In the genomic region with DNA sequence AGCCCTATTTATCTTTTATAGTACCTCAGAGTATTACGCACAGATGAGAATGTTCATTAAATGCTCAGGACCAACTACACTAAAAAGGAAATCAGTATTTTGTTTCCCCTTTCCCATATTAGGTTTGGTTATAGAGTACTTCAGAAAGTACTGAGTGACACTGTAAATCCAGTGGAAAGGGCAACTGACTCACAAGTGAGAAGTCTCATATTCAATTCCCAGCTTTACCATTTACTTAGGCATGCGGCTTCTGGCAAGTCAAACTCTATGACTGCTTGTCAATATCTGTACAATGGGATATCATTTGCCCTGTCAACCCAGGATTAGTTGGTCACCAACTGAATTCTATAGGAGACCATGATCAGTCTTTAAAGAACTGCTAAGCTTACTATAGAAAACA, we compare ENCODE assay signal across 17 cellular contexts. TPM values are rescaled to one million over a fixed set of nuclear protein-coding genes. Genes with fewer than 3 reads are reported as not detected.
DNase-seq lines count a peak whose midpoint lies in the region; ATAC-seq and TF ChIP-seq lines count a peak whose summit lies in the region.
"Had no signal": no experiment of that assay in that cellular context is flagged by ENCODE, and none has a peak within 500 bp of the region (broad histone marks: within the 10 kb centered on the region; RNA-seq: fewer than 3 reads in every experiment).

No MANE protein-coding gene starts in this region.

- TF ChIP-seq EP300 in upper lobe of left lung (IDR thresholded peaks at IDR 0.05) = no peak

- no peaks in the 10 kb centered on the region for H3K9me3 Mint-ChIP-seq in natural killer cell treated with Interleukin-12 subunit alpha and Interleukin-12 subunit beta and Interleukin-15 and Interleukin-18, amount 100 ng/mL, for 72 hours
- no peaks in the 10 kb centered on the region for H3K9me3 Mint-ChIP-seq in natural killer cell
- H3K9me3 Mint-ChIP-seq: CD8-positive, alpha-beta memory T cell had no signal

- 94 to 100% methylated on average over 2 of the region's 2 CpGs for WGBS in upper lobe of left lung, 2 donors

- H3K27ac Mint-ChIP-seq in natural killer cell treated with Interleukin-12 subunit alpha and Interleukin-12 subunit beta and Interleukin-15 and Interleukin-18, amount 100 ng/mL, for 72 hours = no peak overlapping the region
- H3K27ac Mint-ChIP-seq in natural killer cell (peak overlapping the region in 1 of 2 donors; percentile 69), T-helper 17 cell (peak overlapping the region; percentile 34)

- no peak for TF ChIP-seq CTCF in natural killer cell (IDR thresholded peaks at IDR 0.05)
- TF ChIP-seq CTCF in fibroblast of mammary gland (conservative IDR thresholded peaks at IDR 0.05; ENCODE audit: control insufficient read depth, insufficient read depth, low read depth, low read length) = no peak
- TF ChIP-seq CTCF in upper lobe of left lung (IDR thresholded peaks at IDR 0.05) = no peak

- H3K4me1 Mint-ChIP-seq in natural killer cell treated with Interleukin-12 subunit alpha and Interleukin-12 subunit beta and Interleukin-15 and Interleukin-18, amount 100 ng/mL, for 72 hours (ENCODE audit: low read depth in 2 of 2) = peaks cover 34 to 49% of the 10 kb centered on the region in 2 donors
- H3K4me1 Mint-ChIP-seq in natural killer cell (peaks cover 50 to 51% of the 10 kb centered on the region in 2 donors), T-helper 17 cell (peaks cover 31% of the 10 kb centered on the region)

- no peaks in the 10 kb centered on the region for H3K9me3 ChIP-seq in T-helper 17 cell (ENCODE audit: control insufficient read depth, low read length, poor library complexity, severe bottlenecking)
- H3K9me3 ChIP-seq in upper lobe of left lung = no peaks in the 10 kb centered on the region
- H3K9me3 ChIP-seq: thoracic aorta had no signal

- H3K27me3 ChIP-seq in upper lobe of left lung = no peaks in the 10 kb centered on the region

- ATAC-seq in natural killer cell treated with Interleukin-12 subunit alpha and Interleukin-12 subunit beta and Interleukin-15 and Interleukin-18, amount 100 ng/mL, for 72 hours = no peak
- ATAC-seq in natural killer cell (no peak), T-helper 17 cell (no peak), upper lobe of left lung (ENCODE audit: low FRiP score in 2 of 2) (no peak)

- intact Hi-C loops in natural killer cell (cut with micrococcal nuclease) = no loop called here

- peaks cover 19 to 27% (median 25%) of the 10 kb centered on the region in 4 donors for H3K4me1 ChIP-seq in upper lobe of left lung

- peaks cover 4% of the 10 kb centered on the region for H3K36me3 Mint-ChIP-seq in natural killer cell treated with Interleukin-12 subunit alpha and Interleukin-12 subunit beta and Interleukin-15 and Interleukin-18, amount 100 ng/mL, for 72 hours
- H3K36me3 Mint-ChIP-seq in natural killer cell (no peaks in the 10 kb centered on the region), T-helper 17 cell (ENCODE audit: low read depth) (no peaks in the 10 kb centered on the region)

- H3K4me3 ChIP-seq in fibroblast of mammary gland (ENCODE audit: control insufficient read depth, low read depth, low read length) (no peak overlapping the region), upper lobe of left lung (no peak overlapping the region)
- H3K4me3 ChIP-seq: thoracic aorta had no signal

- H3K27me3 Mint-ChIP-seq in natural killer cell treated with Interleukin-12 subunit alpha and Interleukin-12 subunit beta and Interleukin-15 and Interleukin-18, amount 100 ng/mL, for 72 hours = no peaks in the 10 kb centered on the region
- no peaks in the 10 kb centered on the region for H3K27me3 Mint-ChIP-seq in natural killer cell (ENCODE audit: low read depth in 2 of 2)
- no peaks in the 10 kb centered on the region for H3K27me3 Mint-ChIP-seq in T-helper 17 cell

- no peak for TF ChIP-seq POLR2A in upper lobe of left lung (IDR thresholded peaks at IDR 0.05)

- H3K36me3 ChIP-seq in upper lobe of left lung = peaks cover 0 to 4% (median under 1%) of the 10 kb centered on the region in 4 donors
- H3K36me3 ChIP-seq: thoracic aorta had no signal

- no peak overlapping the region for H3K27ac ChIP-seq in upper lobe of left lung
- H3K27ac ChIP-seq: thoracic aorta had no signal

- no peak for DNase-seq in natural killer cell treated with Interleukin-12 subunit alpha and Interleukin-12 subunit beta and Interleukin-15 and Interleukin-18, amount 100 ng/mL, for 72 hours (ENCODE audit: low spot score)
- DNase-seq in natural killer cell (no peak), T-helper 17 cell (no peak), fibroblast of mammary gland (ENCODE audit: low read depth) (peak; percentile 37), HT-29 (ENCODE audit: low spot score) (no peak), upper lobe of left lung (no peak), AG08396 (ENCODE audit: low spot score) (no peak), Kasumi-1 (lab: John Stamatoyannopoulos, UW) (no peak)
- DNase-seq: activated CD4-positive, alpha-beta T cell treated with anti-CD3 and anti-CD28 coated beads, Interleukin-2, amount 50 U/mL, for 1 hour; amygdala; CD8-positive, alpha-beta memory T cell; central memory CD4-positive, alpha-beta T cell; NCI-H1092 treated with DMSO at 0.1 percent for 48 hours; NCI-H526 treated with DMSO at 0.1 percent for 48 hours; stimulated activated CD4-positive, alpha-beta T cell treated with anti-CD3 and anti-CD28 coated beads, Interleukin-12 subunit alpha, Interleukin-12 subunit beta, amount 100 ng/mL, for 4 hours; SW 1271 had no signal

- H3K4me3 Mint-ChIP-seq in natural killer cell treated with Interleukin-12 subunit alpha and Interleukin-12 subunit beta and Interleukin-15 and Interleukin-18, amount 100 ng/mL, for 72 hours = peak overlapping the region; percentile 2
- no peak overlapping the region for H3K4me3 Mint-ChIP-seq in natural killer cell
- peak overlapping the region; percentile 39 for H3K4me3 Mint-ChIP-seq in T-helper 17 cell

RNA-seq across cellular contexts. Expression of a gene that starts 3.7 kb away (rescaled TPM):
- total RNA-seq in natural killer cell treated with Interleukin-12 subunit alpha and Interleukin-12 subunit beta and Interleukin-15 and Interleukin-18, amount 100 ng/mL, for 72 hours = 10 to 100 TPM; 25.2 to 32.6 TPM
- total RNA-seq in natural killer cell = 10 to 100 TPM; 17.5 to 30.2 (median 27.5) TPM
- 10 to 100 TPM; 16.0 to 16.6 TPM for total RNA-seq in T-helper 17 cell
- 10.9 and 12.7 TPM in 2 replicates for total RNA-seq in HT-29 (2014; rRNA removed; shearing (Covaris generic))
- total RNA-seq in upper lobe of left lung = 10 to 100 TPM; 13.9 to 36.7 (median 19.1) TPM
